Comparison of ENCODE assay signal across 3 cellular contexts in genomic region chr2:86732837-86733236, GRCh38. TPM values are rescaled to one million over a fixed set of nuclear protein-coding genes. Genes with fewer than 3 reads are reported as not detected.
"Had no signal": no experiment of that assay in that cellular context is flagged by ENCODE, and none has a peak within 500 bp of the region (broad histone marks: within the 10 kb centered on the region; RNA-seq: fewer than 3 reads in every experiment).

No MANE protein-coding gene starts in this region.

RNA-seq across cellular contexts. Expression of gene CD8A, which starts 57.9 kb away (rescaled TPM):
- total RNA-seq: OCI-LY7, RPMI7951, SJSA1 had no signal
